ENCODE assay signal across 1 cellular context in genomic region chr1:244864253-244865027, GRCh38.
A peak's percentile ranks its signal among the peaks of the same experiment; 100 is the strongest.
TF ChIP-seq lines count a peak whose summit lies in the region.

Gene HNRNPU, minus strand, starts transcription at chr1:244864543. Its CDS starts 236 bp downstream, at chr1:244864307.

TF ChIP-seq in HepG2, 621 proteins besides CTCF, POLR2A, EP300 and RAD21 (continued from another document and continues in another):
- TF ChIP-seq ZNF512B (CRISPR knock-in tag; IDR thresholded peaks at IDR 0.05; ENCODE audit: borderline replicate concordance) (no peak), ZNF75D (CRISPR knock-in tag; IDR thresholded peaks at IDR 0.05; ENCODE audit: borderline replicate concordance) (no peak; the same call in 1 of the 2 replicates), NFYB (CRISPR knock-in tag; IDR thresholded peaks at IDR 0.05) (peak; percentile 48; the same call in 1 of the 2 replicates), TRIM24 (CRISPR knock-in tag; IDR thresholded peaks at IDR 0.05) (0 out of 2 replicates have a peak, but pooled peaks have one; percentile 20), DRAP1 (CRISPR knock-in tag; IDR thresholded peaks at IDR 0.05) (peak; percentile 99), HOXA9 (CRISPR knock-in tag; IDR thresholded peaks at IDR 0.05; ENCODE audit: borderline replicate concordance) (no peak), ZNF891 (CRISPR knock-in tag; IDR thresholded peaks at IDR 0.05) (0 out of 2 replicates have a peak, but pooled peaks have one; percentile 15), ZSCAN31 (CRISPR knock-in tag; IDR thresholded peaks at IDR 0.05; ENCODE audit: low read depth) (peak; percentile 90), HHEX (CRISPR knock-in tag; IDR thresholded peaks at IDR 0.05) (no peak), KLF9 (CRISPR knock-in tag; IDR thresholded peaks at IDR 0.05; ENCODE audit: low read depth) (peak; percentile 85), ZNF737 (CRISPR knock-in tag; IDR thresholded peaks at IDR 0.05; ENCODE audit: borderline replicate concordance) (no peak), ZNF510 (CRISPR knock-in tag; IDR thresholded peaks at IDR 0.05; ENCODE audit: low read depth) (no peak), BATF2 (CRISPR knock-in tag; IDR thresholded peaks at IDR 0.05) (peak; percentile 73; the same call in 1 of the 2 replicates), ARHGAP35 (CRISPR knock-in tag; IDR thresholded peaks at IDR 0.05; ENCODE audit: borderline replicate concordance) (no peak), THYN1 (CRISPR knock-in tag; IDR thresholded peaks at IDR 0.05; ENCODE audit: borderline replicate concordance, low read depth) (no peak), HMGXB4 (CRISPR knock-in tag; IDR thresholded peaks at IDR 0.05; ENCODE audit: borderline replicate concordance in 1 of 2, low read depth in 1 of 2) (peak; percentile 76 to 89; a peak in 3 of 4 replicates), TERF1 (CRISPR knock-in tag; IDR thresholded peaks at IDR 0.05) (no peak), FOXM1 (CRISPR knock-in tag; IDR thresholded peaks at IDR 0.05) (no peak), MEF2D (CRISPR knock-in tag; IDR thresholded peaks at IDR 0.05) (peak; percentile 19; the same call in 1 of the 2 replicates), ZNF577 (CRISPR knock-in tag; IDR thresholded peaks at IDR 0.05; ENCODE audit: borderline replicate concordance, low read depth) (no peak), MTA1 (CRISPR knock-in tag; IDR thresholded peaks at IDR 0.05; ENCODE audit: borderline replicate concordance) (0 out of 2 replicates have a peak, but pooled peaks have one; percentile 22), AGO1 (IDR thresholded peaks at IDR 0.05; ENCODE audit: low read depth, low read length, poor library complexity, severe bottlenecking) (no peak), ZKSCAN8 (CRISPR knock-in tag; IDR thresholded peaks at IDR 0.05; ENCODE audit: borderline replicate concordance) (peak; percentile 81; the same call in 1 of the 2 replicates), SRSF1 (optimal IDR thresholded peaks at IDR 0.05; ENCODE audit: low read depth, low read length) (no peak), SNAPC5 (CRISPR knock-in tag; IDR thresholded peaks at IDR 0.05; ENCODE audit: borderline replicate concordance) (0 out of 2 replicates have a peak, but pooled peaks have one; percentile 12), ZNF496 (CRISPR knock-in tag; IDR thresholded peaks at IDR 0.05; ENCODE audit: insufficient replicate concordance) (no peak), ZNF337 (CRISPR knock-in tag; IDR thresholded peaks at IDR 0.05; ENCODE audit: borderline replicate concordance, low read depth) (peak; percentile 64; the same call in 1 of the 2 replicates), THRA (CRISPR knock-in tag; IDR thresholded peaks at IDR 0.05; ENCODE audit: borderline replicate concordance) (no peak), BCLAF1 (IDR thresholded peaks at IDR 0.05) (no peak), ZNF446 (CRISPR knock-in tag; IDR thresholded peaks at IDR 0.05) (no peak), ZNF709 (CRISPR knock-in tag; IDR thresholded peaks at IDR 0.05) (no peak), DZIP1 (CRISPR knock-in tag; IDR thresholded peaks at IDR 0.05) (no peak; the same call in none of the 2 replicates), MAFF (IDR thresholded peaks at IDR 0.05; ENCODE audit: low read depth, low read length) (no peak), ZFP82 (CRISPR knock-in tag; IDR thresholded peaks at IDR 0.05; ENCODE audit: borderline replicate concordance) (peak; percentile 35; the same call in 1 of the 2 replicates), PHF21A (CRISPR knock-in tag; IDR thresholded peaks at IDR 0.05) (peak; percentile 13; the same call in 1 of the 2 replicates), ZNF605 (CRISPR knock-in tag; IDR thresholded peaks at IDR 0.05) (peak; percentile 14), CEBPZ (IDR thresholded peaks at IDR 0.05; ENCODE audit: low read length) (no peak), PHB2 (IDR thresholded peaks at IDR 0.05; ENCODE audit: partially characterized antibody) (no peak), ZNF430 (CRISPR knock-in tag; IDR thresholded peaks at IDR 0.05) (peak; percentile 44; the same call in 1 of the 2 replicates), RXRB (CRISPR knock-in tag; IDR thresholded peaks at IDR 0.05; ENCODE audit: borderline replicate concordance) (peak; percentile 15), U2AF1 (optimal IDR thresholded peaks at IDR 0.05; ENCODE audit: low read depth, low read length) (no peak)
